ENCODE assay signal across 7 cellular contexts in the genomic region with DNA sequence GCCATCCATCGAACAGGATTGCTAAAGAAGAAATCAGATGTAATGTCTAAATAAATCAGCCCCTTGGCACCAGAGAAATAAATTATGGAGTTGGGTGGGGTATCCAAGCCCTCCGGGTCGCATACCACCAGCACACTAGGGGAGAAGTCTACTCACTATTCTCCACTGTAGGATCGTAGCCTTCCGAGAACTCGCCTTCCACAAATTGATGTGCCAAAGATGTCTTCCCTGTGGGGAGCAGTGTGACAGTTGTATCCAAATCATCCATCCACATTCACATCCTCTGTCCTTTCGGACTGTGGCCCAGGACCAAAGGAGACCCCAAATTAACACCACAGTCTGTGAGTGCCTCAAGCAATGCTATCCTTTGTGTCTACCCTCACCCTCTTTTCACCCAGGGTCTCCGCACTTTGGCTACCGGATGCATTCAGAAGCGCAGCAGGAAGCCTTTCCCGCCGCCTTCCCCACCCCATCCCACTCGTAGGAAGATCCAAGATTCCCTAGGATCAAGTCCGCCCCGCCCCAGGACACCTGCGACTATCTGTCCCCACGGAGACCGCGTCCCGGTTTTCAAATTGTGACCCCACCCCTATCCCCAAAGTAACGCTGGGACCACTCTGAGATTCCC. TPM values are rescaled to one million over a fixed set of nuclear protein-coding genes. Genes with fewer than 3 reads are reported as not detected.
DNase-seq lines count a peak whose midpoint lies in the region; TF ChIP-seq lines count a peak whose summit lies in the region.

No MANE protein-coding gene starts in this region.

- H3K4me1 Mint-ChIP-seq in H9 (peaks cover 23 to 24% of the 10 kb centered on the region in 2 experiments), glutamatergic neuron (ENCODE audit: low read depth, unreplicated experiment) (peaks cover 8% of the 10 kb centered on the region)

- no peak overlapping the region for H3K23ac ChIP-seq in H9 (ENCODE audit: insufficient read length, low read depth, low read length)

- no peaks in the 10 kb centered on the region for H3K9me2 ChIP-seq in SK-N-SH

- no peaks in the 10 kb centered on the region for H3K36me3 ChIP-seq in SK-N-SH (replicated peaks in 1 of 2; ENCODE audit: control insufficient read depth in 1 of 2, insufficient read depth in 2 of 2, low read length in 1 of 2)
- H3K36me3 ChIP-seq in smooth muscle cell (ENCODE audit: low read depth) = no peaks in the 10 kb centered on the region

- H3K27me3 Mint-ChIP-seq in H9 (ENCODE audit: low read depth) (peaks cover 31% of the 10 kb centered on the region), glutamatergic neuron (ENCODE audit: unreplicated experiment) (peaks cover 4% of the 10 kb centered on the region)

- DNase-seq in H9 = no peak
- no peak for DNase-seq in SK-N-SH
- no peak for DNase-seq in glutamatergic neuron
- DNase-seq in smooth muscle cell (lab: John Stamatoyannopoulos, UW; ENCODE audit: unreplicated experiment) = no peak
- DNase-seq in COR-L47 (lab: John Stamatoyannopoulos, UW) = no peak
- DNase-seq in germinal center (ENCODE audit: low spot score) = no peak
- no peak for DNase-seq in stimulated activated CD4-positive, alpha-beta T cell treated with anti-CD3 and anti-CD28 coated beads, Interleukin-2, amount 100 ng/mL, for 48 hours

- no peak overlapping the region for H2BK15ac ChIP-seq in H9 (ENCODE audit: low read depth, low read length)

- H3K4me2 ChIP-seq in H9 (ENCODE audit: insufficient read depth, insufficient read length, low read length) (peak overlapping the region; percentile 77), SK-N-SH (peak overlapping the region; percentile 97), smooth muscle cell (peak overlapping the region; percentile 83)

- no CpG with 5 or more reads among the region's 21 CpGs for WGBS in H9 (ENCODE audit: extremely low coverage, insufficient read length, low lambda C conversion rate)
- WGBS in SK-N-SH (ENCODE audit: low lambda C conversion rate) = 18% methylated on average over 21 of the region's 21 CpGs
- WGBS in smooth muscle cell (ENCODE audit: low lambda C conversion rate) = 31% methylated on average over 15 of the region's 21 CpGs

- H3K56ac ChIP-seq in H9 (ENCODE audit: insufficient read length, low read depth, low read length) = no peak overlapping the region

- H2BK120ac ChIP-seq in H9 (ENCODE audit: low read depth, low read length, poor library complexity, severe bottlenecking) = no peak overlapping the region

- H3K79me2 ChIP-seq in H9 (ENCODE audit: insufficient read depth, low read length) (no peaks in the 10 kb centered on the region), SK-N-SH (ENCODE audit: insufficient read depth) (no peaks in the 10 kb centered on the region), smooth muscle cell (ENCODE audit: low read depth) (no peaks in the 10 kb centered on the region)

- no peak overlapping the region for H3T11ph ChIP-seq in H9 (ENCODE audit: low read length)

- H3K36me3 Mint-ChIP-seq in H9 (ENCODE audit: insufficient read depth in 1 of 3, low read depth in 3 of 3) (peaks cover 0 to 3% (median 2%) of the 10 kb centered on the region in 3 experiments; a peak in 3 of 7 replicates), glutamatergic neuron (ENCODE audit: unreplicated experiment) (no peaks in the 10 kb centered on the region)

- H2BK12ac ChIP-seq in H9 (ENCODE audit: insufficient read length, low read depth, low read length) = no peak overlapping the region

- H3K9ac ChIP-seq in H9 (ENCODE audit: extremely low read depth, insufficient read length, low read length) = no peak overlapping the region
- peak overlapping the region; percentile 79 for H3K9ac ChIP-seq in SK-N-SH
- H3K9ac ChIP-seq in smooth muscle cell (ENCODE audit: low read depth) = no peak overlapping the region

- no peak overlapping the region for H3K18ac ChIP-seq in H9 (ENCODE audit: insufficient read length, low read depth, low read length)

- no peak overlapping the region for H3K27ac ChIP-seq in H9 (ENCODE audit: insufficient read length, low read depth, low read length)
- peak overlapping the region in 1 of 2 experiments; percentile 67; a peak in 3 of 4 replicates for H3K27ac ChIP-seq in SK-N-SH (ENCODE audit: low read depth in 2 of 2, low read length in 1 of 2)
- no peak overlapping the region for H3K27ac ChIP-seq in smooth muscle cell (ENCODE audit: low read depth)

- H4K20me1 ChIP-seq in H9 (ENCODE audit: control insufficient read depth, insufficient read depth, insufficient read length) (no peaks in the 10 kb centered on the region), SK-N-SH (ENCODE audit: insufficient read depth) (no peaks in the 10 kb centered on the region), smooth muscle cell (ENCODE audit: low read depth) (no peaks in the 10 kb centered on the region)

- H2AK5ac ChIP-seq in H9 (ENCODE audit: insufficient read length, low read length) = no peak overlapping the region

- peak overlapping the region; percentile 70 to 99 for H3K4me3 ChIP-seq in SK-N-SH (ENCODE audit: low read depth in 2 of 2, low read length in 1 of 2)
- peak overlapping the region; percentile 65 for H3K4me3 ChIP-seq in smooth muscle cell

- H3K4me3 Mint-ChIP-seq in H9 (peak overlapping the region; percentile 85 to 90), glutamatergic neuron (ENCODE audit: unreplicated experiment) (peak overlapping the region; percentile 99)

- peaks cover 4% of the 10 kb centered on the region for H3K23me2 ChIP-seq in H9 (ENCODE audit: insufficient read length, low read depth, low read length, poor library complexity, severe bottlenecking)

- H2AFZ ChIP-seq in H9 (ENCODE audit: low read length) = no peak overlapping the region
- peak overlapping the region; percentile 98 for H2AFZ ChIP-seq in SK-N-SH (ENCODE audit: low read depth)
- peak overlapping the region; percentile 87 for H2AFZ ChIP-seq in smooth muscle cell (ENCODE audit: low read depth)

- TF ChIP-seq EP300 in SK-N-SH (IDR thresholded peaks at IDR 0.05; ENCODE audit: borderline replicate concordance in 1 of 2, low read depth in 1 of 2, low read length in 1 of 2) = no peak

- no peak for TF ChIP-seq CTCF in H9 (conservative IDR thresholded peaks at IDR 0.05)
- TF ChIP-seq CTCF in SK-N-SH (IDR thresholded peaks at IDR 0.05) = no peak
- no peak for TF ChIP-seq CTCF in glutamatergic neuron (IDR thresholded peaks at IDR 0.05; ENCODE audit: partially characterized antibody, unreplicated experiment)
- TF ChIP-seq CTCF in smooth muscle cell (IDR thresholded peaks at IDR 0.05; ENCODE audit: borderline replicate concordance, insufficient read depth, poor library complexity, severe bottlenecking) = no peak

- no peaks in the 10 kb centered on the region for H3K9me3 Mint-ChIP-seq in H9
- peaks cover 4% of the 10 kb centered on the region for H3K9me3 Mint-ChIP-seq in glutamatergic neuron (ENCODE audit: unreplicated experiment)

- H3F3A ChIP-seq in SK-N-SH (replicated peaks; ENCODE audit: insufficient read depth) = peaks cover 3% of the 10 kb centered on the region
- H3F3A ChIP-seq in smooth muscle cell (ENCODE audit: low read depth) = no peaks in the 10 kb centered on the region

- POLR2A ChIA-PET in SK-N-SH (lab: Yijun Ruan, JAX) = interaction anchor here (1.0 to 1.9 kb wide), 3 partner anchors 19 to 62 kb away, joined by 4 to 20 read pairs (median 6); partner anchors contain the start of genes DHH and TUBA1B

- no peak overlapping the region for H2BK20ac ChIP-seq in H9 (ENCODE audit: low read depth, low read length, poor library complexity, severe bottlenecking)

- no peak overlapping the region for H4K8ac ChIP-seq in H9 (replicated peaks; ENCODE audit: insufficient read length, low read depth, low read length)

- no peaks in the 10 kb centered on the region for H3K79me1 ChIP-seq in H9 (ENCODE audit: insufficient read depth, low read depth, low read length, poor library complexity, severe bottlenecking)

- H3K27me3 ChIP-seq in H9 (ENCODE audit: insufficient read depth, low read length) (no peaks in the 10 kb centered on the region), SK-N-SH (ENCODE audit: insufficient read depth) (no peaks in the 10 kb centered on the region), smooth muscle cell (ENCODE audit: low read depth) (no peaks in the 10 kb centered on the region)

- H3K9me3 ChIP-seq in H9 (ENCODE audit: control insufficient read depth, low read depth, low read length) = no peaks in the 10 kb centered on the region
- H3K9me3 ChIP-seq in SK-N-SH = no peaks in the 10 kb centered on the region
- no peaks in the 10 kb centered on the region for H3K9me3 ChIP-seq in smooth muscle cell (replicated peaks; ENCODE audit: low read depth)

- H4K91ac ChIP-seq in H9 (ENCODE audit: insufficient read length, low read depth, low read length) = no peak overlapping the region

- no peak for TF ChIP-seq RAD21 in SK-N-SH (IDR thresholded peaks at IDR 0.05; ENCODE audit: low read length)

- CTCF ChIA-PET in SK-N-SH (lab: Yijun Ruan, JAX) = interaction anchor here (1.6 to 15.9 kb wide), 5 partner anchors 19 to 62 kb away, joined by 7 to 300 read pairs (median 64); partner anchors contain the start of genes DHH and TUBA1B

- H4K5ac ChIP-seq in H9 (ENCODE audit: insufficient read length, low read depth, low read length) = no peak overlapping the region

- H3K4ac ChIP-seq in H9 (ENCODE audit: low read depth, low read length) = no peak overlapping the region

- no peak overlapping the region for H3K14ac ChIP-seq in H9 (ENCODE audit: insufficient read depth, low read length)

- H3K27ac Mint-ChIP-seq in H9 = peak overlapping the region in 1 of 3 experiments; percentile 69; a peak in 1 of 7 replicates
- peak overlapping the region; percentile 30 for H3K27ac Mint-ChIP-seq in glutamatergic neuron (ENCODE audit: unreplicated experiment)

- no peak overlapping the region for H2BK5ac ChIP-seq in H9 (ENCODE audit: insufficient read length, low read length)

- H3K4me1 ChIP-seq in H9 (ENCODE audit: insufficient read depth, low read length) (no peaks in the 10 kb centered on the region), SK-N-SH (ENCODE audit: control insufficient read depth in 1 of 2, insufficient read depth in 2 of 2, low read depth in 1 of 2, low read length in 1 of 2) (peaks cover 3 to 5% of the 10 kb centered on the region in 2 experiments; a peak in 1 of 4 replicates), smooth muscle cell (ENCODE audit: low read depth) (peaks cover 5% of the 10 kb centered on the region)

RNA-seq across cellular contexts. Expression of gene RHEBL1, which starts 0.8 kb away (rescaled TPM):
- total RNA-seq in H9 (2021) = 4.0 and 4.1 TPM in 2 replicates
- 2.2 and 2.3 TPM in 2 replicates for polyA plus RNA-seq in SK-N-SH (2012; rRNA removed)
- polyA plus RNA-seq in SK-N-SH (2012; cell fraction: cytosol; rRNA removed) = 1.6 and 2.9 TPM in 2 replicates
- 1.4 and 2.4 TPM in 2 replicates for polyA plus RNA-seq in SK-N-SH (2012; cell fraction: nucleus; rRNA removed)
- 2.3 TPM for total RNA-seq in glutamatergic neuron (ENCODE audit: unreplicated experiment)
- 0.76 and 1.3 TPM in 2 replicates for total RNA-seq in smooth muscle cell
- 2.1 TPM in 2 replicates for polyA plus RNA-seq in smooth muscle cell

RNA-seq across cellular contexts. Expression of gene KMT2D, which starts 8.4 kb away (rescaled TPM):
- total RNA-seq in H9 (2021) (83.9 and 93.7 TPM in 2 replicates), glutamatergic neuron (ENCODE audit: unreplicated experiment) (144 TPM), smooth muscle cell (22.8 and 25.9 TPM in 2 replicates)
- polyA plus RNA-seq in SK-N-SH (2012; rRNA removed) (16.3 and 30.5 TPM in 2 replicates), smooth muscle cell (24.6 and 37.2 TPM in 2 replicates)
- polyA plus RNA-seq in SK-N-SH (2012; cell fraction: cytosol; rRNA removed) = 12.4 and 21.2 TPM in 2 replicates
- polyA plus RNA-seq in SK-N-SH (2012; cell fraction: nucleus; rRNA removed) = 73.8 and 91.4 TPM in 2 replicates

RNA-seq across cellular contexts. Expression of gene DHH, which starts 25.6 kb away (rescaled TPM):
- total RNA-seq in H9 (2021) (0.13 and 0.20 TPM in 2 replicates), glutamatergic neuron (ENCODE audit: unreplicated experiment) (1.2 TPM), smooth muscle cell (0.04 TPM in 1 of 2 replicates, not detected in the other)
- polyA plus RNA-seq in SK-N-SH (2012; rRNA removed) (0.08 and 0.13 TPM in 2 replicates), smooth muscle cell (not detected in 2 replicates)
- polyA plus RNA-seq in SK-N-SH (2012; cell fraction: cytosol; rRNA removed) = 0.03 and 0.08 TPM in 2 replicates
- polyA plus RNA-seq in SK-N-SH (2012; cell fraction: nucleus; rRNA removed) = 0.12 and 0.14 TPM in 2 replicates

RNA-seq across cellular contexts. Expression of gene LMBR1L, which starts 41.7 kb away (rescaled TPM):
- total RNA-seq in H9 (2021) = 50.4 and 55.1 TPM in 2 replicates
- polyA plus RNA-seq in SK-N-SH (2012; rRNA removed) = 43.0 and 61.4 TPM in 2 replicates
- polyA plus RNA-seq in SK-N-SH (2012; cell fraction: cytosol; rRNA removed) = 21.9 and 25.6 TPM in 2 replicates
- polyA plus RNA-seq in SK-N-SH (2012; cell fraction: nucleus; rRNA removed) = 223 and 317 TPM in 2 replicates
- total RNA-seq in glutamatergic neuron (ENCODE audit: unreplicated experiment) = 371 TPM
- total RNA-seq in smooth muscle cell = 32.4 and 57.3 TPM in 2 replicates
- 49.5 and 61.8 TPM in 2 replicates for polyA plus RNA-seq in smooth muscle cell

RNA-seq across cellular contexts. Expression of gene PRKAG1, which starts 50.4 kb away (rescaled TPM):
- 34.8 and 36.7 TPM in 2 replicates for total RNA-seq in H9 (2021)
- polyA plus RNA-seq in SK-N-SH (2012; rRNA removed) = 75.1 and 113 TPM in 2 replicates
- 90.8 and 99.1 TPM in 2 replicates for polyA plus RNA-seq in SK-N-SH (2012; cell fraction: cytosol; rRNA removed)
- polyA plus RNA-seq in SK-N-SH (2012; cell fraction: nucleus; rRNA removed) = 50.3 and 85.4 TPM in 2 replicates
- 58.2 TPM for total RNA-seq in glutamatergic neuron (ENCODE audit: unreplicated experiment)
- total RNA-seq in smooth muscle cell = 61.5 and 62.6 TPM in 2 replicates
- 39.4 and 42.5 TPM in 2 replicates for polyA plus RNA-seq in smooth muscle cell
